In the genomic region with DNA sequence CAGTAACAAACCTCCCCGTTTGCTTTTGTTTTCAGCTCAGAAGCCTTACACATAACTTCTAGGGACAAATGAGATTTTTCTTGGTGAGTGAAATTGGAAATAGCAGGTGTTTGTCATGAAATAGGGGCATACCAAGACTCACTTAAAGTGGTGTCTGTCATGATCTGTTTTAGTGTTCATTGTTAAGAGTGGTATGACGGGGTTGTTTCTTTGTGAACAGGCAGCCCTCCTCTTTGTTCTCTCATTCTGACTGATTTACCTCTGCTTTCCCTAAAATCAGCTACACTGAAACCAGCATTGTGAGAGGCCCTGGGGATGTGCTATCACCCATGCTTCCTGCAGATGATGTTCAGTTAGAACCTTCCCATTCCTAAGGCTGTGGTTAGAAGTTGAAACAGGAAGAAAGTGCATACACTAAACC, we compare ENCODE assay signal across 1 cellular context.
A peak's percentile ranks its signal among the peaks of the same experiment; 100 is the strongest.
TF ChIP-seq lines count a peak whose summit lies in the region.

No MANE protein-coding gene starts in this region.

TF ChIP-seq in K562, 482 proteins besides CTCF, POLR2A, EP300 and RAD21 (continued from another document):
- TF ChIP-seq, protein P1, sequence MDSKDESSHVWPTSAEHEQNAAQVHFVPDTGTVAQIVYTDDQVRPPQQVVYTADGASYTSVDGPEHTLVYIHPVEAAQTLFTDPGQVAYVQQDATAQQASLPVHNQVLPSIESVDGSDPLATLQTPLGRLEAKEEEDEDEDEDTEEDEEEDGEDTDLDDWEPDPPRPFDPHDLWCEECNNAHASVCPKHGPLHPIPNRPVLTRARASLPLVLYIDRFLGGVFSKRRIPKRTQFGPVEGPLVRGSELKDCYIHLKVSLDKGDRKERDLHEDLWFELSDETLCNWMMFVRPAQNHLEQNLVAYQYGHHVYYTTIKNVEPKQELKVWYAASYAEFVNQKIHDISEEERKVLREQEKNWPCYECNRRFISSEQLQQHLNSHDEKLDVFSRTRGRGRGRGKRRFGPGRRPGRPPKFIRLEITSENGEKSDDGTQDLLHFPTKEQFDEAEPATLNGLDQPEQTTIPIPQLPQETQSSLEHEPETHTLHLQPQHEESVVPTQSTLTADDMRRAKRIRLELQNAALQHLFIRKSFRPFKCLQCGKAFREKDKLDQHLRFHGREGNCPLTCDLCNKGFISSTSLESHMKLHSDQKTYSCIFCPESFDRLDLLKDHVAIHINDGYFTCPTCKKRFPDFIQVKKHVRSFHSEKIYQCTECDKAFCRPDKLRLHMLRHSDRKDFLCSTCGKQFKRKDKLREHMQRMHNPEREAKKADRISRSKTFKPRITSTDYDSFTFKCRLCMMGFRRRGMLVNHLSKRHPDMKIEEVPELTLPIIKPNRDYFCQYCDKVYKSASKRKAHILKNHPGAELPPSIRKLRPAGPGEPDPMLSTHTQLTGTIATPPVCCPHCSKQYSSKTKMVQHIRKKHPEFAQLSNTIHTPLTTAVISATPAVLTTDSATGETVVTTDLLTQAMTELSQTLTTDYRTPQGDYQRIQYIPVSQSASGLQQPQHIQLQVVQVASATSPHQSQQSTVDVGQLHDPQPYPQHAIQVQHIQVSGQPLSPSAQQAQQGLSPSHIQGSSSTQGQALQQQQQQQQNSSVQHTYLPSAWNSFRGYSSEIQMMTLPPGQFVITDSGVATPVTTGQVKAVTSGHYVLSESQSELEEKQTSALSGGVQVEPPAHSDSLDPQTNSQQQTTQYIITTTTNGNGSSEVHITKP (IDR thresholded peaks at IDR 0.05; ENCODE audit: partially characterized antibody), result peak; percentile 97
- no peak for TF ChIP-seq RBM22 (IDR thresholded peaks at IDR 0.05; ENCODE audit: low read depth, low read length, poor library complexity, severe bottlenecking)
- no peak for TF ChIP-seq BRD4 (IDR thresholded peaks at IDR 0.05)
- TF ChIP-seq, protein P2, sequence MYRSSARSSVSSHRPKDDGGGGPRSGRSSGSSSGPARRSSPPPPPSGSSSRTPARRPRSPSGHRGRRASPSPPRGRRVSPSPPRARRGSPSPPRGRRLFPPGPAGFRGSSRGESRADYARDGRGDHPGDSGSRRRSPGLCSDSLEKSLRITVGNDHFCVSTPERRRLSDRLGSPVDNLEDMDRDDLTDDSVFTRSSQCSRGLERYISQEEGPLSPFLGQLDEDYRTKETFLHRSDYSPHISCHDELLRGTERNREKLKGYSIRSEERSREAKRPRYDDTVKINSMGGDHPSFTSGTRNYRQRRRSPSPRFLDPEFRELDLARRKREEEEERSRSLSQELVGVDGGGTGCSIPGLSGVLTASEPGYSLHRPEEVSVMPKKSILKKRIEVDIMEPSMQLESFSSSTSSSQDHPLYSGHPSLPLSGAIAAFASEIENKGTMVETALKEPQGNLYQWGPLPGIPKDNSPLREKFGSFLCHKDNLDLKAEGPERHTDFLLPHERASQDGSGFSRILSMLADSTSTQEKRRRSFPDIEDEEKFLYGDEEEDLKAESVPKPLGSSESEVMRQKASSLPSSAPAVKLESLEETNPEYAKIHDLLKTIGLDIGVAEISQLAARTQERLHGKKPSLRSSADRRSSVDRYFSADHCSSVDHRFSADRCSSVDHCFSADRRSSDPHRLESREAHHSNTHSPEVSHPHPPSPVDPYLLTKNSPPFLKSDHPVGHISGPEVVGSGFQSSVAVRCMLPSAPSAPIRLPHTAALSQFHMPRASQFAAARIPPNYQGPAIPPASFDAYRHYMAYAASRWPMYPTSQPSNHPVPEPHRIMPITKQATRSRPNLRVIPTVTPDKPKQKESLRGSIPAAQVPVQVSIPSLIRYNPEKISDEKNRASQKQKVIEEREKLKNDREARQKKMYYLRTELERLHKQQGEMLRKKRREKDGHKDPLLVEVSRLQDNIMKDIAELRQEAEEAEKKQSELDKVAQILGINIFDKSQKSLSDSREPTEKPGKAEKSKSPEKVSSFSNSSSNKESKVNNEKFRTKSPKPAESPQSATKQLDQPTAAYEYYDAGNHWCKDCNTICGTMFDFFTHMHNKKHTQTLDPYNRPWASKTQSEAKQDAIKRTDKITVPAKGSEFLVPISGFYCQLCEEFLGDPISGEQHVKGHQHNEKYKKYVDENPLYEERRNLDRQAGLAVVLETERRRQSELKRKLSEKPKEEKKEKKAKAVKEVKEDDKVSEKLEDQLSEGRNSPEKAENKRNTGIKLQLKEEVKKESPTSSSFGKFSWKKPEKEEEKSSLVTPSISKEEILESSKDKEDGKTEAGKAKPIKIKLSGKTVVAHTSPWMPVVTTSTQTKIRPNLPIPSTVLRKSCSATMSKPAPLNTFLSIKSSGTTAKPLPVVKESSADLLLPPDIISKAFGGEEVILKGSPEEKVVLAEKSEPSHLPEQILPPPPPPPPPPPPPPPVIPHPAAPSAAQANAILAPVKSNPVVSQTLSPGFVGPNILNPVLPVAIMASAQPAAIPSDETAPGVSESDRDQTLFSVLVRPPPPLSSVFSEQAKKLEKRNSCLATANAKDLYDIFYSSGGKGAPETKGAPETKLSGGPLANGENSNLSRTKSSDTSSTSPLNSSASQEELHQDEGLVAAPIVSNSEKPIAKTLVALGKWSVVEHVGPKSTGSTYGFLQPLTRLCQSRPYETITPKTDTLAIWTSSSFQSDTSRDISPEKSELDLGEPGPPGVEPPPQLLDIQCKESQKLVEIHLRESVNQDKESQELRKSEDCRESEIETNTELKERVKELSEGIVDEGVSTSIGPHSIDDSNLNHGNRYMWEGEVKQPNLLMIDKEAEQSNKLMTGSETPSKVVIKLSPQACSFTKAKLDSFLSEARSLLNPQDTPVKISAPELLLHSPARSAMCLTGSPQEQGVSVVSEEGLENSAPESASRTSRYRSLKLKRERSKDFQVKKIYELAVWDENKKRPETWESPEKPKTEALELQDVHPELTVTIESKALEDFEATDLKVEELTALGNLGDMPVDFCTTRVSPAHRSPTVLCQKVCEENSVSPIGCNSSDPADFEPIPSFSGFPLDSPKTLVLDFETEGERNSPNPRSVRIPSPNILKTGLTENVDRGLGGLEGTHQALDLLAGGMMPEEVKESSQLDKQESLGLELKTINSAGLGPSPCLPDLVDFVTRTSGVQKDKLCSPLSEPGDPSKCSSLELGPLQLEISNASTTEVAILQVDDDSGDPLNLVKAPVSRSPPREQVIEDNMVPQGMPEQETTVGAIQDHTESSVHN (IDR thresholded peaks at IDR 0.05; ENCODE audit: borderline replicate concordance in 1 of 2, low read depth in 1 of 2), result no peak
- TF ChIP-seq KDM4B (IDR thresholded peaks at IDR 0.05; ENCODE audit: borderline replicate concordance in 2 of 2, low read depth in 1 of 2), result no peak
- no peak for TF ChIP-seq KDM1A (IDR thresholded peaks at IDR 0.05)
- TF ChIP-seq FOXK2 (conservative IDR thresholded peaks at IDR 0.05 in 1 of 2, IDR thresholded peaks at IDR 0.05 in 1 of 2; ENCODE audit: low read depth in 2 of 2), result peak in 1 of 2 experiments; percentile 70; a peak in 1 of 4 replicates
- TF ChIP-seq GABPB2 (CRISPR knock-in tag; conservative IDR thresholded peaks at IDR 0.05), result no peak
- no peak for TF ChIP-seq ZNF324 (CRISPR knock-in tag; IDR thresholded peaks at IDR 0.05)
- TF ChIP-seq SAP30 (IDR thresholded peaks at IDR 0.05; ENCODE audit: borderline replicate concordance, insufficient read depth, low read depth, low read length, poor library complexity, severe bottlenecking), result no peak
- TF ChIP-seq, protein P3, sequence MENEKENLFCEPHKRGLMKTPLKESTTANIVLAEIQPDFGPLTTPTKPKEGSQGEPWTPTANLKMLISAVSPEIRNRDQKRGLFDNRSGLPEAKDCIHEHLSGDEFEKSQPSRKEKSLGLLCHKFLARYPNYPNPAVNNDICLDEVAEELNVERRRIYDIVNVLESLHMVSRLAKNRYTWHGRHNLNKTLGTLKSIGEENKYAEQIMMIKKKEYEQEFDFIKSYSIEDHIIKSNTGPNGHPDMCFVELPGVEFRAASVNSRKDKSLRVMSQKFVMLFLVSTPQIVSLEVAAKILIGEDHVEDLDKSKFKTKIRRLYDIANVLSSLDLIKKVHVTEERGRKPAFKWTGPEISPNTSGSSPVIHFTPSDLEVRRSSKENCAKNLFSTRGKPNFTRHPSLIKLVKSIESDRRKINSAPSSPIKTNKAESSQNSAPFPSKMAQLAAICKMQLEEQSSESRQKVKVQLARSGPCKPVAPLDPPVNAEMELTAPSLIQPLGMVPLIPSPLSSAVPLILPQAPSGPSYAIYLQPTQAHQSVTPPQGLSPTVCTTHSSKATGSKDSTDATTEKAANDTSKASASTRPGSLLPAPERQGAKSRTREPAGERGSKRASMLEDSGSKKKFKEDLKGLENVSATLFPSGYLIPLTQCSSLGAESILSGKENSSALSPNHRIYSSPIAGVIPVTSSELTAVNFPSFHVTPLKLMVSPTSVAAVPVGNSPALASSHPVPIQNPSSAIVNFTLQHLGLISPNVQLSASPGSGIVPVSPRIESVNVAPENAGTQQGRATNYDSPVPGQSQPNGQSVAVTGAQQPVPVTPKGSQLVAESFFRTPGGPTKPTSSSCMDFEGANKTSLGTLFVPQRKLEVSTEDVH (IDR thresholded peaks at IDR 0.05; ENCODE audit: low read depth, partially characterized antibody), result no peak
- no peak for TF ChIP-seq NFIX (CRISPR knock-in tag; IDR thresholded peaks at IDR 0.05; ENCODE audit: low read depth)
- TF ChIP-seq, protein P4, sequence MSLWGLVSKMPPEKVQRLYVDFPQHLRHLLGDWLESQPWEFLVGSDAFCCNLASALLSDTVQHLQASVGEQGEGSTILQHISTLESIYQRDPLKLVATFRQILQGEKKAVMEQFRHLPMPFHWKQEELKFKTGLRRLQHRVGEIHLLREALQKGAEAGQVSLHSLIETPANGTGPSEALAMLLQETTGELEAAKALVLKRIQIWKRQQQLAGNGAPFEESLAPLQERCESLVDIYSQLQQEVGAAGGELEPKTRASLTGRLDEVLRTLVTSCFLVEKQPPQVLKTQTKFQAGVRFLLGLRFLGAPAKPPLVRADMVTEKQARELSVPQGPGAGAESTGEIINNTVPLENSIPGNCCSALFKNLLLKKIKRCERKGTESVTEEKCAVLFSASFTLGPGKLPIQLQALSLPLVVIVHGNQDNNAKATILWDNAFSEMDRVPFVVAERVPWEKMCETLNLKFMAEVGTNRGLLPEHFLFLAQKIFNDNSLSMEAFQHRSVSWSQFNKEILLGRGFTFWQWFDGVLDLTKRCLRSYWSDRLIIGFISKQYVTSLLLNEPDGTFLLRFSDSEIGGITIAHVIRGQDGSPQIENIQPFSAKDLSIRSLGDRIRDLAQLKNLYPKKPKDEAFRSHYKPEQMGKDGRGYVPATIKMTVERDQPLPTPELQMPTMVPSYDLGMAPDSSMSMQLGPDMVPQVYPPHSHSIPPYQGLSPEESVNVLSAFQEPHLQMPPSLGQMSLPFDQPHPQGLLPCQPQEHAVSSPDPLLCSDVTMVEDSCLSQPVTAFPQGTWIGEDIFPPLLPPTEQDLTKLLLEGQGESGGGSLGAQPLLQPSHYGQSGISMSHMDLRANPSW (CRISPR knock-in tag; IDR thresholded peaks at IDR 0.05), result no peak
- TF ChIP-seq SOX6 (IDR thresholded peaks at IDR 0.05), result no peak
- TF ChIP-seq ZNF766 (CRISPR knock-in tag; conservative IDR thresholded peaks at IDR 0.05), result no peak
- no peak for TF ChIP-seq ZNF57 (CRISPR knock-in tag; IDR thresholded peaks at IDR 0.05)
- no peak for TF ChIP-seq ZNF431 (CRISPR knock-in tag; IDR thresholded peaks at IDR 0.05)
- TF ChIP-seq STAT5A (IDR thresholded peaks at IDR 0.05; ENCODE audit: borderline replicate concordance, low read length), result no peak
- no peak for TF ChIP-seq NR2C1 (IDR thresholded peaks at IDR 0.05)
- TF ChIP-seq NR2C1 (tag; IDR thresholded peaks at IDR 0.05), result no peak
- no peak for TF ChIP-seq POLR2B (IDR thresholded peaks at IDR 0.05; ENCODE audit: low read depth, partially characterized antibody)
- TF ChIP-seq, protein P5, sequence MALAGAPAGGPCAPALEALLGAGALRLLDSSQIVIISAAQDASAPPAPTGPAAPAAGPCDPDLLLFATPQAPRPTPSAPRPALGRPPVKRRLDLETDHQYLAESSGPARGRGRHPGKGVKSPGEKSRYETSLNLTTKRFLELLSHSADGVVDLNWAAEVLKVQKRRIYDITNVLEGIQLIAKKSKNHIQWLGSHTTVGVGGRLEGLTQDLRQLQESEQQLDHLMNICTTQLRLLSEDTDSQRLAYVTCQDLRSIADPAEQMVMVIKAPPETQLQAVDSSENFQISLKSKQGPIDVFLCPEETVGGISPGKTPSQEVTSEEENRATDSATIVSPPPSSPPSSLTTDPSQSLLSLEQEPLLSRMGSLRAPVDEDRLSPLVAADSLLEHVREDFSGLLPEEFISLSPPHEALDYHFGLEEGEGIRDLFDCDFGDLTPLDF (CRISPR knock-in tag; IDR thresholded peaks at IDR 0.05), result no peak
- TF ChIP-seq, protein P6, sequence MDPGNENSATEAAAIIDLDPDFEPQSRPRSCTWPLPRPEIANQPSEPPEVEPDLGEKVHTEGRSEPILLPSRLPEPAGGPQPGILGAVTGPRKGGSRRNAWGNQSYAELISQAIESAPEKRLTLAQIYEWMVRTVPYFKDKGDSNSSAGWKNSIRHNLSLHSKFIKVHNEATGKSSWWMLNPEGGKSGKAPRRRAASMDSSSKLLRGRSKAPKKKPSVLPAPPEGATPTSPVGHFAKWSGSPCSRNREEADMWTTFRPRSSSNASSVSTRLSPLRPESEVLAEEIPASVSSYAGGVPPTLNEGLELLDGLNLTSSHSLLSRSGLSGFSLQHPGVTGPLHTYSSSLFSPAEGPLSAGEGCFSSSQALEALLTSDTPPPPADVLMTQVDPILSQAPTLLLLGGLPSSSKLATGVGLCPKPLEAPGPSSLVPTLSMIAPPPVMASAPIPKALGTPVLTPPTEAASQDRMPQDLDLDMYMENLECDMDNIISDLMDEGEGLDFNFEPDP (CRISPR knock-in tag; IDR thresholded peaks at IDR 0.05), result no peak
- TF ChIP-seq, protein P7, sequence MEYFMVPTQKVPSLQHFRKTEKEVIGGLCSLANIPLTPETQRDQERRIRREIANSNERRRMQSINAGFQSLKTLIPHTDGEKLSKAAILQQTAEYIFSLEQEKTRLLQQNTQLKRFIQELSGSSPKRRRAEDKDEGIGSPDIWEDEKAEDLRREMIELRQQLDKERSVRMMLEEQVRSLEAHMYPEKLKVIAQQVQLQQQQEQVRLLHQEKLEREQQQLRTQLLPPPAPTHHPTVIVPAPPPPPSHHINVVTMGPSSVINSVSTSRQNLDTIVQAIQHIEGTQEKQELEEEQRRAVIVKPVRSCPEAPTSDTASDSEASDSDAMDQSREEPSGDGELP (CRISPR knock-in tag; IDR thresholded peaks at IDR 0.05; ENCODE audit: borderline replicate concordance), result no peak
- TF ChIP-seq, protein P8, sequence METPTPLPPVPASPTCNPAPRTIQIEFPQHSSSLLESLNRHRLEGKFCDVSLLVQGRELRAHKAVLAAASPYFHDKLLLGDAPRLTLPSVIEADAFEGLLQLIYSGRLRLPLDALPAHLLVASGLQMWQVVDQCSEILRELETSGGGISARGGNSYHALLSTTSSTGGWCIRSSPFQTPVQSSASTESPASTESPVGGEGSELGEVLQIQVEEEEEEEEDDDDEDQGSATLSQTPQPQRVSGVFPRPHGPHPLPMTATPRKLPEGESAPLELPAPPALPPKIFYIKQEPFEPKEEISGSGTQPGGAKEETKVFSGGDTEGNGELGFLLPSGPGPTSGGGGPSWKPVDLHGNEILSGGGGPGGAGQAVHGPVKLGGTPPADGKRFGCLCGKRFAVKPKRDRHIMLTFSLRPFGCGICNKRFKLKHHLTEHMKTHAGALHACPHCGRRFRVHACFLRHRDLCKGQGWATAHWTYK (CRISPR knock-in tag; IDR thresholded peaks at IDR 0.05), result 0 out of 2 replicates have a peak, but pooled peaks have one; percentile 30
- TF ChIP-seq FOXM1 (IDR thresholded peaks at IDR 0.05; ENCODE audit: low read depth), result no peak
- no peak for TF ChIP-seq FOXM1 (CRISPR knock-in tag; IDR thresholded peaks at IDR 0.05; ENCODE audit: low read depth)
- TF ChIP-seq ATF7 (IDR thresholded peaks at IDR 0.05), result peak; percentile 85
